Comparison of ENCODE assay signal across 1 cellular context in the genomic region with DNA sequence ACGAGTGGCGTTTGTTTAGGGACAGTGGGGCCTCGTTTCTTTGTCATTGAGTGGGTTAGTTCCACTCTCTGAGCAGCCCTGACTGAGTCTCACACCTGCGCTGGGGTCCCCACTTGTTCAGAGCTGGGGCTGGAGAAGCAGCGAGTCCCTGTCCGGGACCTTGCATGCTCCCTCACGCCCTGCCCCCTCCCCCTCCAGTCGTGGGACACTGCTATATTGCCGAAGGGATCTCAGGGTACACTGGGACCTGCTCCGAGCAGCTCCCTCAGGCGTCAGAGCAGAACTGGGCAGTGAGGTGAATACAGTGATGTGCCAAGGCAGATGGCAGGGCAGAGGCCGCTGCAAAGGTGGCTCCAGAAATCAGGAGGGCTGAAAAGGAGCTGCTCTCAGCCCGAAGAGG.
A peak's percentile ranks its signal among the peaks of the same experiment; 100 is the strongest.
TF ChIP-seq lines count a peak whose summit lies in the region.

No MANE protein-coding gene starts in this region.

TF ChIP-seq in GM12878, 131 proteins besides CTCF, POLR2A, EP300 and RAD21 (continued from another document and continues in another):
- TF ChIP-seq, protein P1, sequence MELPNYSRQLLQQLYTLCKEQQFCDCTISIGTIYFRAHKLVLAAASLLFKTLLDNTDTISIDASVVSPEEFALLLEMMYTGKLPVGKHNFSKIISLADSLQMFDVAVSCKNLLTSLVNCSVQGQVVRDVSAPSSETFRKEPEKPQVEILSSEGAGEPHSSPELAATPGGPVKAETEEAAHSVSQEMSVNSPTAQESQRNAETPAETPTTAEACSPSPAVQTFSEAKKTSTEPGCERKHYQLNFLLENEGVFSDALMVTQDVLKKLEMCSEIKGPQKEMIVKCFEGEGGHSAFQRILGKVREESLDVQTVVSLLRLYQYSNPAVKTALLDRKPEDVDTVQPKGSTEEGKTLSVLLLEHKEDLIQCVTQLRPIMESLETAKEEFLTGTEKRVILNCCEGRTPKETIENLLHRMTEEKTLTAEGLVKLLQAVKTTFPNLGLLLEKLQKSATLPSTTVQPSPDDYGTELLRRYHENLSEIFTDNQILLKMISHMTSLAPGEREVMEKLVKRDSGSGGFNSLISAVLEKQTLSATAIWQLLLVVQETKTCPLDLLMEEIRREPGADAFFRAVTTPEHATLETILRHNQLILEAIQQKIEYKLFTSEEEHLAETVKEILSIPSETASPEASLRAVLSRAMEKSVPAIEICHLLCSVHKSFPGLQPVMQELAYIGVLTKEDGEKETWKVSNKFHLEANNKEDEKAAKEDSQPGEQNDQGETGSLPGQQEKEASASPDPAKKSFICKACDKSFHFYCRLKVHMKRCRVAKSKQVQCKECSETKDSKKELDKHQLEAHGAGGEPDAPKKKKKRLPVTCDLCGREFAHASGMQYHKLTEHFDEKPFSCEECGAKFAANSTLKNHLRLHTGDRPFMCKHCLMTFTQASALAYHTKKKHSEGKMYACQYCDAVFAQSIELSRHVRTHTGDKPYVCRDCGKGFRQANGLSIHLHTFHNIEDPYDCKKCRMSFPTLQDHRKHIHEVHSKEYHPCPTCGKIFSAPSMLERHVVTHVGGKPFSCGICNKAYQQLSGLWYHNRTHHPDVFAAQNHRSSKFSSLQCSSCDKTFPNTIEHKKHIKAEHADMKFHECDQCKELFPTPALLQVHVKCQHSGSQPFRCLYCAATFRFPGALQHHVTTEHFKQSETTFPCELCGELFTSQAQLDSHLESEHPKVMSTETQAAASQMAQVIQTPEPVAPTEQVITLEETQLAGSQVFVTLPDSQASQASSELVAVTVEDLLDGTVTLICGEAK (IDR thresholded peaks at IDR 0.05; ENCODE audit: borderline replicate concordance): no peak
- no peak for TF ChIP-seq BMI1 (IDR thresholded peaks at IDR 0.05; ENCODE audit: borderline replicate concordance)
- TF ChIP-seq, protein P2, sequence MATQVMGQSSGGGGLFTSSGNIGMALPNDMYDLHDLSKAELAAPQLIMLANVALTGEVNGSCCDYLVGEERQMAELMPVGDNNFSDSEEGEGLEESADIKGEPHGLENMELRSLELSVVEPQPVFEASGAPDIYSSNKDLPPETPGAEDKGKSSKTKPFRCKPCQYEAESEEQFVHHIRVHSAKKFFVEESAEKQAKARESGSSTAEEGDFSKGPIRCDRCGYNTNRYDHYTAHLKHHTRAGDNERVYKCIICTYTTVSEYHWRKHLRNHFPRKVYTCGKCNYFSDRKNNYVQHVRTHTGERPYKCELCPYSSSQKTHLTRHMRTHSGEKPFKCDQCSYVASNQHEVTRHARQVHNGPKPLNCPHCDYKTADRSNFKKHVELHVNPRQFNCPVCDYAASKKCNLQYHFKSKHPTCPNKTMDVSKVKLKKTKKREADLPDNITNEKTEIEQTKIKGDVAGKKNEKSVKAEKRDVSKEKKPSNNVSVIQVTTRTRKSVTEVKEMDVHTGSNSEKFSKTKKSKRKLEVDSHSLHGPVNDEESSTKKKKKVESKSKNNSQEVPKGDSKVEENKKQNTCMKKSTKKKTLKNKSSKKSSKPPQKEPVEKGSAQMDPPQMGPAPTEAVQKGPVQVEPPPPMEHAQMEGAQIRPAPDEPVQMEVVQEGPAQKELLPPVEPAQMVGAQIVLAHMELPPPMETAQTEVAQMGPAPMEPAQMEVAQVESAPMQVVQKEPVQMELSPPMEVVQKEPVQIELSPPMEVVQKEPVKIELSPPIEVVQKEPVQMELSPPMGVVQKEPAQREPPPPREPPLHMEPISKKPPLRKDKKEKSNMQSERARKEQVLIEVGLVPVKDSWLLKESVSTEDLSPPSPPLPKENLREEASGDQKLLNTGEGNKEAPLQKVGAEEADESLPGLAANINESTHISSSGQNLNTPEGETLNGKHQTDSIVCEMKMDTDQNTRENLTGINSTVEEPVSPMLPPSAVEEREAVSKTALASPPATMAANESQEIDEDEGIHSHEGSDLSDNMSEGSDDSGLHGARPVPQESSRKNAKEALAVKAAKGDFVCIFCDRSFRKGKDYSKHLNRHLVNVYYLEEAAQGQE (IDR thresholded peaks at IDR 0.05; ENCODE audit: low read depth, low read length): no peak
- TF ChIP-seq HDGF (IDR thresholded peaks at IDR 0.05): no peak
- TF ChIP-seq, protein P3, sequence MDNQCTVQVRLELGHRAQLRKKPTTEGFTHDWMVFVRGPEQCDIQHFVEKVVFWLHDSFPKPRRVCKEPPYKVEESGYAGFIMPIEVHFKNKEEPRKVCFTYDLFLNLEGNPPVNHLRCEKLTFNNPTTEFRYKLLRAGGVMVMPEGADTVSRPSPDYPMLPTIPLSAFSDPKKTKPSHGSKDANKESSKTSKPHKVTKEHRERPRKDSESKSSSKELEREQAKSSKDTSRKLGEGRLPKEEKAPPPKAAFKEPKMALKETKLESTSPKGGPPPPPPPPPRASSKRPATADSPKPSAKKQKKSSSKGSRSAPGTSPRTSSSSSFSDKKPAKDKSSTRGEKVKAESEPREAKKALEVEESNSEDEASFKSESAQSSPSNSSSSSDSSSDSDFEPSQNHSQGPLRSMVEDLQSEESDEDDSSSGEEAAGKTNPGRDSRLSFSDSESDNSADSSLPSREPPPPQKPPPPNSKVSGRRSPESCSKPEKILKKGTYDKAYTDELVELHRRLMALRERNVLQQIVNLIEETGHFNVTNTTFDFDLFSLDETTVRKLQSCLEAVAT (IDR thresholded peaks at IDR 0.05): 0 out of 2 replicates have a peak, but pooled peaks have one; percentile 3
- TF ChIP-seq YBX1 (IDR thresholded peaks at IDR 0.05): no peak
- no peak for TF ChIP-seq NR2F1 (conservative IDR thresholded peaks at IDR 0.05)
- TF ChIP-seq CEBPB (IDR thresholded peaks at IDR 0.05; ENCODE audit: borderline replicate concordance in 1 of 2, low read depth in 2 of 2, low read length in 2 of 2): no peak
- TF ChIP-seq IKZF2 (IDR thresholded peaks at IDR 0.05): peak in 1 of 2 experiments; percentile 3; a peak in 1 of 4 replicates
- TF ChIP-seq MTA2 (IDR thresholded peaks at IDR 0.05; ENCODE audit: low read depth): no peak
- TF ChIP-seq, protein P4, sequence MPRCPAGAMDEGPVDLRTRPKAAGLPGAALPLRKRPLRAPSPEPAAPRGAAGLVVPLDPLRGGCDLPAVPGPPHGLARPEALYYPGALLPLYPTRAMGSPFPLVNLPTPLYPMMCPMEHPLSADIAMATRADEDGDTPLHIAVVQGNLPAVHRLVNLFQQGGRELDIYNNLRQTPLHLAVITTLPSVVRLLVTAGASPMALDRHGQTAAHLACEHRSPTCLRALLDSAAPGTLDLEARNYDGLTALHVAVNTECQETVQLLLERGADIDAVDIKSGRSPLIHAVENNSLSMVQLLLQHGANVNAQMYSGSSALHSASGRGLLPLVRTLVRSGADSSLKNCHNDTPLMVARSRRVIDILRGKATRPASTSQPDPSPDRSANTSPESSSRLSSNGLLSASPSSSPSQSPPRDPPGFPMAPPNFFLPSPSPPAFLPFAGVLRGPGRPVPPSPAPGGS (IDR thresholded peaks at IDR 0.05; ENCODE audit: borderline replicate concordance, insufficient read depth, low read depth, low read length, poor library complexity, severe bottlenecking): no peak
- no peak for TF ChIP-seq RFX5 (IDR thresholded peaks at IDR 0.05; ENCODE audit: low read depth, low read length)
- no peak for TF ChIP-seq SIX5 (IDR thresholded peaks at IDR 0.05; ENCODE audit: low read depth, low read length, severe bottlenecking)
- TF ChIP-seq RCOR1 (conservative IDR thresholded peaks at IDR 0.05; ENCODE audit: low read depth, low read length): 0 out of 2 replicates have a peak, but pooled peaks have one; percentile 14
- no peak for TF ChIP-seq HDAC2 (IDR thresholded peaks at IDR 0.05)
- TF ChIP-seq NFIC (IDR thresholded peaks at IDR 0.05; ENCODE audit: low read depth, low read length): no peak
- TF ChIP-seq, protein P5, sequence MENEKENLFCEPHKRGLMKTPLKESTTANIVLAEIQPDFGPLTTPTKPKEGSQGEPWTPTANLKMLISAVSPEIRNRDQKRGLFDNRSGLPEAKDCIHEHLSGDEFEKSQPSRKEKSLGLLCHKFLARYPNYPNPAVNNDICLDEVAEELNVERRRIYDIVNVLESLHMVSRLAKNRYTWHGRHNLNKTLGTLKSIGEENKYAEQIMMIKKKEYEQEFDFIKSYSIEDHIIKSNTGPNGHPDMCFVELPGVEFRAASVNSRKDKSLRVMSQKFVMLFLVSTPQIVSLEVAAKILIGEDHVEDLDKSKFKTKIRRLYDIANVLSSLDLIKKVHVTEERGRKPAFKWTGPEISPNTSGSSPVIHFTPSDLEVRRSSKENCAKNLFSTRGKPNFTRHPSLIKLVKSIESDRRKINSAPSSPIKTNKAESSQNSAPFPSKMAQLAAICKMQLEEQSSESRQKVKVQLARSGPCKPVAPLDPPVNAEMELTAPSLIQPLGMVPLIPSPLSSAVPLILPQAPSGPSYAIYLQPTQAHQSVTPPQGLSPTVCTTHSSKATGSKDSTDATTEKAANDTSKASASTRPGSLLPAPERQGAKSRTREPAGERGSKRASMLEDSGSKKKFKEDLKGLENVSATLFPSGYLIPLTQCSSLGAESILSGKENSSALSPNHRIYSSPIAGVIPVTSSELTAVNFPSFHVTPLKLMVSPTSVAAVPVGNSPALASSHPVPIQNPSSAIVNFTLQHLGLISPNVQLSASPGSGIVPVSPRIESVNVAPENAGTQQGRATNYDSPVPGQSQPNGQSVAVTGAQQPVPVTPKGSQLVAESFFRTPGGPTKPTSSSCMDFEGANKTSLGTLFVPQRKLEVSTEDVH (IDR thresholded peaks at IDR 0.05; ENCODE audit: low read depth, partially characterized antibody): no peak
- TF ChIP-seq ASH2L (IDR thresholded peaks at IDR 0.05; ENCODE audit: borderline replicate concordance, low read depth): no peak
- no peak for TF ChIP-seq SMARCA5 (IDR thresholded peaks at IDR 0.05)
- no peak for TF ChIP-seq SREBF2 (IDR thresholded peaks at IDR 0.05; ENCODE audit: low read length)
- no peak for TF ChIP-seq TAF1 (IDR thresholded peaks at IDR 0.05; ENCODE audit: borderline replicate concordance, low read depth, low read length)
- no peak for TF ChIP-seq TARDBP (IDR thresholded peaks at IDR 0.05; ENCODE audit: borderline replicate concordance)
- 0 out of 2 replicates have a peak, but pooled peaks have one; percentile 0 for TF ChIP-seq SMC3 (IDR thresholded peaks at IDR 0.05; ENCODE audit: borderline replicate concordance, low read length)
- TF ChIP-seq CHD1 (IDR thresholded peaks at IDR 0.05; ENCODE audit: low read depth, low read length): peak; percentile 69; the same call in 1 of the 2 replicates
- TF ChIP-seq SMAD5 (IDR thresholded peaks at IDR 0.05; ENCODE audit: low read depth): no peak
- TF ChIP-seq CHD4 (IDR thresholded peaks at IDR 0.05): no peak
- TF ChIP-seq EED (IDR thresholded peaks at IDR 0.05; ENCODE audit: low read depth): no peak
- TF ChIP-seq, protein P6, sequence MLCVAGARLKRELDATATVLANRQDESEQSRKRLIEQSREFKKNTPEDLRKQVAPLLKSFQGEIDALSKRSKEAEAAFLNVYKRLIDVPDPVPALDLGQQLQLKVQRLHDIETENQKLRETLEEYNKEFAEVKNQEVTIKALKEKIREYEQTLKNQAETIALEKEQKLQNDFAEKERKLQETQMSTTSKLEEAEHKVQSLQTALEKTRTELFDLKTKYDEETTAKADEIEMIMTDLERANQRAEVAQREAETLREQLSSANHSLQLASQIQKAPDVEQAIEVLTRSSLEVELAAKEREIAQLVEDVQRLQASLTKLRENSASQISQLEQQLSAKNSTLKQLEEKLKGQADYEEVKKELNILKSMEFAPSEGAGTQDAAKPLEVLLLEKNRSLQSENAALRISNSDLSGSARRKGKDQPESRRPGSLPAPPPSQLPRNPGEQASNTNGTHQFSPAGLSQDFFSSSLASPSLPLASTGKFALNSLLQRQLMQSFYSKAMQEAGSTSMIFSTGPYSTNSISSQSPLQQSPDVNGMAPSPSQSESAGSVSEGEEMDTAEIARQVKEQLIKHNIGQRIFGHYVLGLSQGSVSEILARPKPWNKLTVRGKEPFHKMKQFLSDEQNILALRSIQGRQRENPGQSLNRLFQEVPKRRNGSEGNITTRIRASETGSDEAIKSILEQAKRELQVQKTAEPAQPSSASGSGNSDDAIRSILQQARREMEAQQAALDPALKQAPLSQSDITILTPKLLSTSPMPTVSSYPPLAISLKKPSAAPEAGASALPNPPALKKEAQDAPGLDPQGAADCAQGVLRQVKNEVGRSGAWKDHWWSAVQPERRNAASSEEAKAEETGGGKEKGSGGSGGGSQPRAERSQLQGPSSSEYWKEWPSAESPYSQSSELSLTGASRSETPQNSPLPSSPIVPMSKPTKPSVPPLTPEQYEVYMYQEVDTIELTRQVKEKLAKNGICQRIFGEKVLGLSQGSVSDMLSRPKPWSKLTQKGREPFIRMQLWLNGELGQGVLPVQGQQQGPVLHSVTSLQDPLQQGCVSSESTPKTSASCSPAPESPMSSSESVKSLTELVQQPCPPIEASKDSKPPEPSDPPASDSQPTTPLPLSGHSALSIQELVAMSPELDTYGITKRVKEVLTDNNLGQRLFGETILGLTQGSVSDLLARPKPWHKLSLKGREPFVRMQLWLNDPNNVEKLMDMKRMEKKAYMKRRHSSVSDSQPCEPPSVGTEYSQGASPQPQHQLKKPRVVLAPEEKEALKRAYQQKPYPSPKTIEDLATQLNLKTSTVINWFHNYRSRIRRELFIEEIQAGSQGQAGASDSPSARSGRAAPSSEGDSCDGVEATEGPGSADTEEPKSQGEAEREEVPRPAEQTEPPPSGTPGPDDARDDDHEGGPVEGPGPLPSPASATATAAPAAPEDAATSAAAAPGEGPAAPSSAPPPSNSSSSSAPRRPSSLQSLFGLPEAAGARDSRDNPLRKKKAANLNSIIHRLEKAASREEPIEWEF (IDR thresholded peaks at IDR 0.05; ENCODE audit: insufficient replicate concordance, low read depth, low read length): no peak
- no peak for TF ChIP-seq CREM (IDR thresholded peaks at IDR 0.05; ENCODE audit: low read depth)
- TF ChIP-seq BHLHE40 (IDR thresholded peaks at IDR 0.05; ENCODE audit: borderline replicate concordance in 1 of 2, low read depth in 2 of 2, low read length in 1 of 2): no peak
- TF ChIP-seq SP1 (IDR thresholded peaks at IDR 0.05; ENCODE audit: low read depth, low read length): no peak
- TF ChIP-seq POLR2AphosphoS2 (IDR thresholded peaks at IDR 0.05; ENCODE audit: low read depth, low read length): no peak
- TF ChIP-seq, protein P7, sequence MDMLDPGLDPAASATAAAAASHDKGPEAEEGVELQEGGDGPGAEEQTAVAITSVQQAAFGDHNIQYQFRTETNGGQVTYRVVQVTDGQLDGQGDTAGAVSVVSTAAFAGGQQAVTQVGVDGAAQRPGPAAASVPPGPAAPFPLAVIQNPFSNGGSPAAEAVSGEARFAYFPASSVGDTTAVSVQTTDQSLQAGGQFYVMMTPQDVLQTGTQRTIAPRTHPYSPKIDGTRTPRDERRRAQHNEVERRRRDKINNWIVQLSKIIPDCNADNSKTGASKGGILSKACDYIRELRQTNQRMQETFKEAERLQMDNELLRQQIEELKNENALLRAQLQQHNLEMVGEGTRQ (IDR thresholded peaks at IDR 0.05; ENCODE audit: borderline replicate concordance, low read depth, low read length): no peak
- no peak for TF ChIP-seq RBBP5 (conservative IDR thresholded peaks at IDR 0.05)
- TF ChIP-seq SUPT20H (IDR thresholded peaks at IDR 0.05; ENCODE audit: borderline replicate concordance, control insufficient read depth, low read depth, low read length): no peak
- TF ChIP-seq TCF7 (IDR thresholded peaks at IDR 0.05; ENCODE audit: borderline replicate concordance): no peak
